Comparison of ENCODE assay signal across 9 cellular contexts in the genomic region with DNA sequence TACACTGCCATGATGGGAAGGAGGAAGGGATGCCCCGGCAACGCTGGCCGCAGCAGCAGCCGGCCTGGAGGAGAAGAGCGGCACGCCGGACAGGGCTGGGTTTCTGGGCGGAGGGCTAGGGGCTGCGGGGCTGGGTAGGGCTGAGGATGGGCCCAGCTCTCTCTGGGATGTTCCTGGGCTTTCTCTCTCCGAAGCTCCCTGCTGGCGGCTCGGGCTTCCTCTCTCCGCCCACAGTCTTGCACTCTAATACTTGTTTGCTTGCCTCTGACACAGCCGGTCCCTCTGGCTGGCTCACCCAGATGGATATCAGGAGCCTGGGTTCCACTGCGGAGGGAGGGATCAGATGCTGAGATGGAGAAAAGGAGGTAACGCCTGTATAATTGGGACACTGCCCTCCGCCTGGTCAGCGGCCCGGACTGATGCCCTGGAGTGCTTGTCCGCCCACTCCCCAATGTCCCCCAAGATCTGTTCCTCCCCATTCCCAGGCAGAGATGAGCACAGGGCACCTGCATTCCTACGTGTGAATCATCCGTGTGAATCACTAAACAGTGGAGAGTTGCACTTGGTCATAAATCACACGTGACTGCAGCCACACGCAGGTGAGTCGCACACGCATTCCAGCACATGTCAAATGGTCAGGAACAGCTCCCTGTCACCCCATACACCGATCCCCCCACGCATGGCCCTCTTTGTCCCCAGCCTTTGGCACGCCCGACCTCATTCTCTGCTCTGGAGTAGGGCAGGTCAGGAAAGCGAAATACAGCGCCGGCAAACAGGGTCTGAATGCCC. TPM values are rescaled to one million over a fixed set of nuclear protein-coding genes. Genes with fewer than 3 reads are reported as not detected.
DNase-seq lines count a peak whose midpoint lies in the region; ATAC-seq and TF ChIP-seq lines count a peak whose summit lies in the region.
"Had no signal": no experiment of that assay in that cellular context is flagged by ENCODE, and none has a peak within 500 bp of the region (broad histone marks: within the 10 kb centered on the region; RNA-seq: fewer than 3 reads in every experiment).

A gene (minus strand): TSS at position 535 of the 789 bp plus-strand sequence. CDS start 524 bp downstream, at position 11.

- peaks cover 46% of the 10 kb centered on the region for H3K27me3 ChIP-seq in CD4-positive, alpha-beta T cell (ENCODE audit: control insufficient read depth, insufficient read depth, low read length)

- intact Hi-C loops in CD4-positive, alpha-beta T cell (cut with DNase I, micrococcal nuclease): loop anchor here (2.0 to 10.0 kb wide), 6 partner anchors 23 to 257 kb away; a partner anchor contains a TSS
- intact Hi-C loops in activated CD4-positive, alpha-beta memory T cell treated with anti-CD3 and anti-CD28 coated beads for 36 hours (cut with micrococcal nuclease): loop anchor here (1.0 to 5.0 kb wide), 6 partner anchors 45 to 186 kb away; a partner anchor contains a TSS

- CTCF ChIA-PET in CD4-positive, alpha-beta T cell (lab: Charles Lee): interaction anchor here (0.7 to 3.1 kb wide), 18 partner anchors 8 to 432 kb away, joined by 3 to 42 read pairs (median 6); a partner anchor contains a TSS
- CTCF ChIA-PET in activated CD4-positive, alpha-beta memory T cell treated with anti-CD3 and anti-CD28 coated beads for 36 hours (lab: Charles Lee): interaction anchor here (0.9 to 7.0 kb wide), 21 partner anchors 9 to 183 kb away, joined by 4 to 92 read pairs (median 19); a partner anchor contains a TSS

- peaks cover 66% of the 10 kb centered on the region for H3K27me3 Mint-ChIP-seq in CD4-positive, alpha-beta T cell
- peaks cover 53% of the 10 kb centered on the region for H3K27me3 Mint-ChIP-seq in activated CD4-positive, alpha-beta memory T cell treated with anti-CD3 and anti-CD28 coated beads for 36 hours
- peaks cover 94% of the 10 kb centered on the region for H3K27me3 Mint-ChIP-seq in neural crest cell (ENCODE audit: low read depth)

- no peaks in the 10 kb centered on the region for H3K9me3 ChIP-seq in CD4-positive, alpha-beta T cell (ENCODE audit: control insufficient read depth, low read length)

- H3K4me3 ChIP-seq in fibroblast of mammary gland (ENCODE audit: control insufficient read depth, low read depth, low read length): peak within 1 kb of the TSS; percentile 70

- POLR2A ChIA-PET in CD4-positive, alpha-beta T cell (lab: Charles Lee): interaction anchor here (1.0 to 9.8 kb wide), 21 partner anchors 8 to 432 kb away, joined by 3 to 161 read pairs (median 10); a partner anchor contains a TSS
- POLR2A ChIA-PET in activated CD4-positive, alpha-beta memory T cell treated with anti-CD3 and anti-CD28 coated beads for 36 hours (lab: Charles Lee): interaction anchor here (0.6 to 6.8 kb wide), 6 partner anchors 44 to 130 kb away, joined by 3 to 52 read pairs (median 3); a partner anchor contains a TSS

- peak within 1 kb of the TSS; percentile 7 for H3K27ac ChIP-seq in CD4-positive, alpha-beta T cell (ENCODE audit: low read depth, low read length)

- peaks cover 2% of the 10 kb centered on the region for H3K9me3 Mint-ChIP-seq in CD4-positive, alpha-beta T cell
- peaks cover 2% of the 10 kb centered on the region for H3K9me3 Mint-ChIP-seq in activated CD4-positive, alpha-beta memory T cell treated with anti-CD3 and anti-CD28 coated beads for 36 hours
- peaks cover 3% of the 10 kb centered on the region for H3K9me3 Mint-ChIP-seq in neural crest cell

- H3K4me1 Mint-ChIP-seq in CD4-positive, alpha-beta T cell (ENCODE audit: low read depth): peaks cover 45% of the 10 kb centered on the region
- H3K4me1 Mint-ChIP-seq in activated CD4-positive, alpha-beta memory T cell treated with anti-CD3 and anti-CD28 coated beads for 36 hours (ENCODE audit: low read depth): peaks cover 40% of the 10 kb centered on the region
- peaks cover 43% of the 10 kb centered on the region for H3K4me1 Mint-ChIP-seq in neural crest cell

- no peak for TF ChIP-seq CTCF in CD4-positive, alpha-beta T cell (IDR thresholded peaks at IDR 0.05)
- TF ChIP-seq CTCF in fibroblast of mammary gland (conservative IDR thresholded peaks at IDR 0.05; ENCODE audit: control insufficient read depth, insufficient read depth, low read depth, low read length) (no peak), neural crest cell (conservative IDR thresholded peaks at IDR 0.05) (no peak)

- H3K27ac Mint-ChIP-seq in CD4-positive, alpha-beta T cell: peak within 1 kb of the TSS; percentile 100
- H3K27ac Mint-ChIP-seq in activated CD4-positive, alpha-beta memory T cell treated with anti-CD3 and anti-CD28 coated beads for 36 hours: peak within 1 kb of the TSS; percentile 91
- peak within 1 kb of the TSS; percentile 76 for H3K27ac Mint-ChIP-seq in neural crest cell (ENCODE audit: unreplicated experiment)

- H3K4me3 Mint-ChIP-seq in CD4-positive, alpha-beta T cell: peak within 1 kb of the TSS; percentile 99
- H3K4me3 Mint-ChIP-seq in activated CD4-positive, alpha-beta memory T cell treated with anti-CD3 and anti-CD28 coated beads for 36 hours: peak within 1 kb of the TSS; percentile 83
- peak within 1 kb of the TSS; percentile 96 for H3K4me3 Mint-ChIP-seq in neural crest cell

- H3K36me3 Mint-ChIP-seq in CD4-positive, alpha-beta T cell (ENCODE audit: low read depth): peaks cover 35% of the 10 kb centered on the region
- H3K36me3 Mint-ChIP-seq in activated CD4-positive, alpha-beta memory T cell treated with anti-CD3 and anti-CD28 coated beads for 36 hours: peaks cover 16% of the 10 kb centered on the region
- H3K36me3 Mint-ChIP-seq in neural crest cell (ENCODE audit: low read depth): peaks cover 15% of the 10 kb centered on the region

- peak; percentile 1 for ATAC-seq in CD4-positive, alpha-beta T cell (ENCODE audit: poor library complexity)

- peak in 1 of 10 experiments; percentile 22 for DNase-seq in CD4-positive, alpha-beta T cell
- DNase-seq in HK-2 (ENCODE audit: unreplicated experiment) (peak; percentile 68), fibroblast of mammary gland (ENCODE audit: low read depth) (peak; percentile 63), neural crest cell (ENCODE audit: low read depth, low spot score) (peak; percentile 26), NCI-H2081 (lab: John Stamatoyannopoulos, UW) (no peak), epidermal melanocyte (ENCODE audit: insufficient read length, low spot score) (no peak), NCI-H2196 (lab: John Stamatoyannopoulos, UW; ENCODE audit: unreplicated experiment) (no peak)
- peak; percentile 53 for DNase-seq in activated CD4-positive, alpha-beta memory T cell treated with anti-CD3 and anti-CD28 coated beads for 36 hours

RNA-seq across cellular contexts. Expression of the gene that starts here (rescaled TPM):
- under 1 TPM; 0.81 to 0.91 TPM for total RNA-seq in CD4-positive, alpha-beta T cell
- total RNA-seq in activated CD4-positive, alpha-beta memory T cell treated with anti-CD3 and anti-CD28 coated beads for 36 hours: under 1 TPM; 0.12 TPM
- total RNA-seq in neural crest cell: 0.09 TPM in 1 of 2 replicates, not detected in the other
- total RNA-seq: T-helper 1 cell treated with Interleukin-12 subunit alpha and Interleukin-12 subunit beta and Interleukin-4 antibody, amounts not matched to agents 30 ng/mL and 1 ng/mL, for 36 hours had no signal

Comparison
In these comparisons a context has a peak if more than half of its experiments do, and no peak if none do; other contexts are left out.
1. Peak in ATAC-seq and H3K27ac ChIP-seq in CD4-positive, alpha-beta T cell; RNA of the gene not detected or under 1 TPM.
2. Peak in DNase-seq in activated CD4-positive, alpha-beta memory T cell treated with anti-CD3 and anti-CD28 coated beads for 36 hours; RNA of the gene not detected or under 1 TPM.
3. Peak in DNase-seq in neural crest cell; RNA of the gene not detected or under 1 TPM.
4. DNase-seq: peak in HK-2 (single experiment) and fibroblast of mammary gland (single experiment); none in NCI-H2081 (0 of 2), epidermal melanocyte (single experiment) and NCI-H2196 (single experiment).
5. Peak in every context shown above with its lines, with median percentiles within 50 percentile points of each other: H3K27ac Mint-ChIP-seq and H3K4me3 Mint-ChIP-seq.